15 cellular contexts compared by ENCODE assay signal in genomic region chr20:49561806-49562205, GRCh38. TPM values are rescaled to one million over a fixed set of nuclear protein-coding genes. Genes with fewer than 3 reads are reported as not detected.
DNase-seq lines count a peak whose midpoint lies in the region; ATAC-seq and TF ChIP-seq lines count a peak whose summit lies in the region.
"Had no signal": no experiment of that assay in that cellular context is flagged by ENCODE, and none has a peak within 500 bp of the region (broad histone marks: within the 10 kb centered on the region; RNA-seq: fewer than 3 reads in every experiment).

No MANE protein-coding gene starts in this region.

- peak overlapping the region; percentile 10 for H2BK5ac ChIP-seq in mesenchymal stem cell (ENCODE audit: low read depth, low read length, poor library complexity, severe bottlenecking)

- H4K91ac ChIP-seq in mesenchymal stem cell (ENCODE audit: low read length), result no peak overlapping the region

- TF ChIP-seq CTCF in coronary artery (IDR thresholded peaks at IDR 0.05), result no peak

- DNase-seq in coronary artery (ENCODE audit: low spot score), result no peak
- DNase-seq in mesenchymal stem cell, result no peak
- peak; percentile 3 for DNase-seq in stimulated activated CD8-positive, alpha-beta memory T cell treated with anti-CD3 and anti-CD28 coated beads, Interleukin-4, amount 100 ng/mL, for 48 hours
- no peak for DNase-seq in COLO829 (ENCODE audit: low spot score)
- DNase-seq in HCEC 1CT, result no peak
- DNase-seq: NCI-H1694 treated with DMSO at 0.1 percent for 48 hours; SIG-M5; stimulated activated naive CD4-positive, alpha-beta T cell had no signal

- no peak overlapping the region for H2AFZ ChIP-seq in mesenchymal stem cell (ENCODE audit: low read depth, low read length)

- H2BK12ac ChIP-seq in mesenchymal stem cell (ENCODE audit: low read length in 2 of 2), result no peak overlapping the region

- no peak overlapping the region for H3K4ac ChIP-seq in mesenchymal stem cell (ENCODE audit: low read depth in 1 of 2, low read length in 2 of 2)

- H3K4me3 ChIP-seq in HUES64 (ENCODE audit: low read length) (no peak overlapping the region), coronary artery (peak overlapping the region; percentile 51), mesenchymal stem cell (ENCODE audit: insufficient read depth in 1 of 2, low read depth in 1 of 2, low read length in 2 of 2) (peak overlapping the region in 1 of 2 experiments; percentile 35)
- H3K4me3 ChIP-seq: mucosa of descending colon had no signal

- H2BK15ac ChIP-seq in mesenchymal stem cell (ENCODE audit: low read depth, poor library complexity, severe bottlenecking), result no peak overlapping the region

- WGBS in HUES64, result 96% methylated on average over 2 of the region's 2 CpGs
- 77% methylated on average over 2 of the region's 2 CpGs for WGBS in mesenchymal stem cell

- H2BK120ac ChIP-seq in mesenchymal stem cell (ENCODE audit: low read depth, low read length), result no peak overlapping the region

- H3K79me1 ChIP-seq in mesenchymal stem cell (replicated peaks; ENCODE audit: low read length, poor library complexity, severe bottlenecking), result peaks cover 13% of the 10 kb centered on the region

- H4K8ac ChIP-seq in mesenchymal stem cell (ENCODE audit: low read length), result no peak overlapping the region

- H3K14ac ChIP-seq in mesenchymal stem cell (ENCODE audit: low read length in 2 of 2), result no peak overlapping the region

- H3K27me3 ChIP-seq in HUES64 (ENCODE audit: insufficient read depth, low read length) (no peaks in the 10 kb centered on the region), mesenchymal stem cell (ENCODE audit: control insufficient read depth in 1 of 2, insufficient read depth in 1 of 2, low read length in 2 of 2) (no peaks in the 10 kb centered on the region)

- H3K27ac ChIP-seq in HUES64 (ENCODE audit: low read depth, low read length), result peak overlapping the region; percentile 69
- H3K27ac ChIP-seq in coronary artery, result peak overlapping the region; percentile 92 to 94
- H3K27ac ChIP-seq in mesenchymal stem cell (ENCODE audit: low read length, poor library complexity, severe bottlenecking), result peak overlapping the region; percentile 87
- H3K27ac ChIP-seq: C4-2B, epithelial cell of prostate had no signal

- ATAC-seq in HG03378 (IDR thresholded peaks at IDR 0.05; ENCODE audit: unreplicated experiment) (no peak), GM19035 (IDR thresholded peaks at IDR 0.05; ENCODE audit: unreplicated experiment) (no peak)
- ATAC-seq: activated naive CD4-positive, alpha-beta T cell treated with anti-CD3 and anti-CD28 coated beads, Interleukin-2, amount 50 U/mL, for 72 hours had no signal

- no peak overlapping the region for H3K23ac ChIP-seq in mesenchymal stem cell (ENCODE audit: low read length in 2 of 2)

- H3K4me2 ChIP-seq in mesenchymal stem cell (ENCODE audit: low read length, poor library complexity, severe bottlenecking), result peak overlapping the region; percentile 60

- H3K36me3 ChIP-seq in HUES64 (ENCODE audit: insufficient read depth, low read length) (peaks cover 3% of the 10 kb centered on the region; the same call in 1 of the 2 replicates), mesenchymal stem cell (ENCODE audit: control insufficient read depth in 1 of 2, insufficient read depth in 2 of 2, low read depth in 1 of 2, low read length in 2 of 2) (peaks cover 4 to 63% of the 10 kb centered on the region in 2 experiments)

- H3K4me1 ChIP-seq in HUES64 (ENCODE audit: insufficient read depth, low read length) (peaks cover 25% of the 10 kb centered on the region), mesenchymal stem cell (ENCODE audit: control insufficient read depth, insufficient read depth, low read depth, low read length) (peaks cover 28% of the 10 kb centered on the region)

- H3K9me3 ChIP-seq in HUES64 (ENCODE audit: insufficient read depth, low read depth, low read length) (no peaks in the 10 kb centered on the region), mesenchymal stem cell (ENCODE audit: control insufficient read depth, low read length) (no peaks in the 10 kb centered on the region)
- H3K9me3 ChIP-seq: mucosa of descending colon had no signal

- H3K9ac ChIP-seq in HUES64 (ENCODE audit: low read depth, low read length), result peak overlapping the region; percentile 65; the same call in 1 of the 2 replicates
- H3K9ac ChIP-seq in mesenchymal stem cell (ENCODE audit: low read length), result peak overlapping the region; percentile 73

- peak overlapping the region; percentile 95 for H2AK5ac ChIP-seq in mesenchymal stem cell (ENCODE audit: low read length, severe bottlenecking)

- no peak overlapping the region for H3K18ac ChIP-seq in mesenchymal stem cell (ENCODE audit: low read depth in 1 of 2, low read length in 2 of 2)

RNA-seq across cellular contexts. Expression of gene PTGIS, which starts 6.1 kb away (rescaled TPM):
- 10.6 TPM for polyA plus RNA-seq in HUES64 (2013, experiment 1 of 2)
- 13.7 TPM for polyA plus RNA-seq in HUES64 (2013, experiment 2 of 2)
- polyA plus RNA-seq in mesenchymal stem cell (2013, experiment 1 of 2), result 0.01 TPM
- 0.01 TPM for polyA plus RNA-seq in mesenchymal stem cell (2013, experiment 2 of 2)
